ENCODE assay signal across 8 cellular contexts in genomic region chr2:241803387-241804325, GRCh38. TPM values are rescaled to one million over a fixed set of nuclear protein-coding genes. Genes with fewer than 3 reads are reported as not detected.
DNase-seq lines count a peak whose midpoint lies in the region; ATAC-seq and TF ChIP-seq lines count a peak whose summit lies in the region.

No MANE protein-coding gene starts in this region.

- no peak overlapping the region for H3K27ac Mint-ChIP-seq in WTC11

- peak overlapping the region; percentile 86 for H3K56ac ChIP-seq in mesendoderm (ENCODE audit: low read length)

- peaks cover 15% of the 10 kb centered on the region for H3K4me1 Mint-ChIP-seq in WTC11

- no peaks in the 10 kb centered on the region for H3K36me3 ChIP-seq in ES-I3 (ENCODE audit: insufficient read depth, low read length)
- H3K36me3 ChIP-seq in ectodermal cell (ENCODE audit: control insufficient read depth, insufficient read depth, low read length), result no peaks in the 10 kb centered on the region
- no peaks in the 10 kb centered on the region for H3K36me3 ChIP-seq in mesendoderm (ENCODE audit: control insufficient read depth, insufficient read depth, low read length)
- no peaks in the 10 kb centered on the region for H3K36me3 ChIP-seq in subcutaneous abdominal adipose tissue (ENCODE audit: control insufficient read depth in 5 of 5, insufficient read depth in 5 of 5, low read length in 5 of 5)

- no peak for DNase-seq in WTC11 (ENCODE audit: low spot score)
- DNase-seq in mesendoderm, result no peak
- no peak for DNase-seq in GM19238 (ENCODE audit: insufficient read length, low spot score)

- H3K27ac ChIP-seq in ectodermal cell (ENCODE audit: insufficient read depth, low read depth, low read length, poor library complexity, severe bottlenecking) (no peak overlapping the region), mesendoderm (ENCODE audit: low read depth, low read length) (no peak overlapping the region), subcutaneous abdominal adipose tissue (ENCODE audit: low read depth, low read length) (no peak overlapping the region)

- H3K23ac ChIP-seq in mesendoderm (ENCODE audit: low read length), result no peak overlapping the region

- H3K4me3 Mint-ChIP-seq in WTC11, result peak overlapping the region; percentile 52

- H3K4ac ChIP-seq in mesendoderm (ENCODE audit: low read depth, low read length), result no peak overlapping the region

- 10 to 11% methylated on average over 109 of the region's 109 CpGs for WGBS in ectodermal cell, 2 experiments
- WGBS in mesendoderm (ENCODE audit: extremely low coverage, insufficient coverage, low lambda C conversion rate), result no CpG with 5 or more reads among the region's 109 CpGs

- no peak for TF ChIP-seq CTCF in WTC11 (IDR thresholded peaks at IDR 0.05)

- ATAC-seq in HG03432 (IDR thresholded peaks at IDR 0.05; ENCODE audit: unreplicated experiment) (peak; percentile 56), WTC11 (peak; percentile 42), GM18868 (IDR thresholded peaks at IDR 0.05; ENCODE audit: unreplicated experiment) (no peak)

- H3K27me3 ChIP-seq in ectodermal cell (ENCODE audit: control insufficient read depth, insufficient read depth, low read length, poor library complexity, severe bottlenecking), result peaks cover 32% of the 10 kb centered on the region
- H3K27me3 ChIP-seq in mesendoderm (ENCODE audit: insufficient read depth, low read length, poor library complexity), result no peaks in the 10 kb centered on the region
- H3K27me3 ChIP-seq in subcutaneous abdominal adipose tissue (ENCODE audit: control insufficient read depth in 5 of 5, insufficient read depth in 4 of 5, low read length in 5 of 5), result peaks cover 12 to 25% (median 24%) of the 10 kb centered on the region in 5 donors

- H3K9me3 ChIP-seq in ES-I3 (ENCODE audit: control insufficient read depth, insufficient read depth, low read length) (no peaks in the 10 kb centered on the region), ectodermal cell (ENCODE audit: control insufficient read depth, low read length) (no peaks in the 10 kb centered on the region), subcutaneous abdominal adipose tissue (ENCODE audit: control insufficient read depth in 5 of 5, low read length in 5 of 5) (no peaks in the 10 kb centered on the region)

- POLR2A ChIA-PET in WTC11 (lab: Charles Lee), result no interaction called here

- H3K36me3 Mint-ChIP-seq in WTC11, result no peaks in the 10 kb centered on the region

- H2BK120ac ChIP-seq in mesendoderm (ENCODE audit: low read depth, low read length), result no peak overlapping the region

- H3K79me2 ChIP-seq in mesendoderm (ENCODE audit: control insufficient read depth, insufficient read depth, low read length), result no peaks in the 10 kb centered on the region

- no peaks in the 10 kb centered on the region for H3K79me1 ChIP-seq in mesendoderm (ENCODE audit: low read length)

- no peak overlapping the region for H4K8ac ChIP-seq in mesendoderm (ENCODE audit: low read depth, low read length)

- H3K27me3 Mint-ChIP-seq in WTC11 (ENCODE audit: low read depth), result peaks cover 22% of the 10 kb centered on the region

- no peak overlapping the region for H2BK15ac ChIP-seq in mesendoderm (replicated peaks; ENCODE audit: low read depth)

- CTCF ChIA-PET in WTC11 (lab: Charles Lee), result interaction anchor here (0.9 to 2.4 kb wide), 5 partner anchors 28 to 77 kb away, joined by 3 to 8 read pairs (median 4); partner anchors contain the start of gene D2HGDH

- H2AK5ac ChIP-seq in mesendoderm (ENCODE audit: low read length), result no peak overlapping the region

- peak overlapping the region; percentile 40 for H3K4me3 ChIP-seq in ectodermal cell (ENCODE audit: insufficient read depth, low read depth, low read length)
- H3K4me3 ChIP-seq in mesendoderm (ENCODE audit: low read length), result no peak overlapping the region
- peak overlapping the region in 4 of 5 donors; percentile 47 to 68 (median 58) for H3K4me3 ChIP-seq in subcutaneous abdominal adipose tissue (ENCODE audit: low read depth in 1 of 5, low read length in 5 of 5)

- no peak overlapping the region for H2BK5ac ChIP-seq in mesendoderm (ENCODE audit: low read length)

- no peak overlapping the region for H3K18ac ChIP-seq in mesendoderm (ENCODE audit: low read length)

- peak overlapping the region; percentile 50; the same call in 1 of the 2 replicates for H3K9ac ChIP-seq in ES-I3 (ENCODE audit: low read depth, low read length)
- H3K9ac ChIP-seq in mesendoderm (ENCODE audit: low read length), result no peak overlapping the region
- no peak overlapping the region for H3K9ac ChIP-seq in subcutaneous abdominal adipose tissue (ENCODE audit: low read length in 5 of 5)

- H3K9me3 Mint-ChIP-seq in WTC11, result no peaks in the 10 kb centered on the region

- H3K4me1 ChIP-seq in ES-I3 (ENCODE audit: insufficient read depth, low read length), result peaks cover 8% of the 10 kb centered on the region; the same call in 1 of the 2 replicates
- H3K4me1 ChIP-seq in ectodermal cell (ENCODE audit: control insufficient read depth, insufficient read depth, low read length), result peaks cover 24% of the 10 kb centered on the region
- peaks cover 6% of the 10 kb centered on the region for H3K4me1 ChIP-seq in mesendoderm (ENCODE audit: control insufficient read depth, low read depth, low read length)
- peaks cover 0 to 21% (median 15%) of the 10 kb centered on the region in 5 donors for H3K4me1 ChIP-seq in subcutaneous abdominal adipose tissue (ENCODE audit: control insufficient read depth in 5 of 5, insufficient read depth in 5 of 5, low read length in 5 of 5)

- H4K5ac ChIP-seq in mesendoderm (ENCODE audit: low read length), result no peak overlapping the region

- H3K4me2 ChIP-seq in mesendoderm (ENCODE audit: low read length), result no peak overlapping the region

TF ChIP-seq in WTC11, 78 proteins besides CTCF, POLR2A, EP300 and RAD21 (continues in another document):
- TF ChIP-seq RELA (CRISPR knock-in tag; IDR thresholded peaks at IDR 0.05; ENCODE audit: borderline replicate concordance), result 0 out of 2 replicates have a peak, but pooled peaks have one; percentile 80
- peak; percentile 71; the same call in 1 of the 2 replicates for TF ChIP-seq IRF1 (CRISPR knock-in tag; IDR thresholded peaks at IDR 0.05)
- TF ChIP-seq KAT7 (CRISPR knock-in tag; IDR thresholded peaks at IDR 0.05; ENCODE audit: borderline replicate concordance), result no peak
- TF ChIP-seq NR3C1 (CRISPR knock-in tag; conservative IDR thresholded peaks at IDR 0.05; ENCODE audit: low read depth), result 0 out of 2 replicates have a peak, but pooled peaks have one; percentile 55
- TF ChIP-seq IRF2 (CRISPR knock-in tag; IDR thresholded peaks at IDR 0.05; ENCODE audit: borderline replicate concordance, low read depth), result no peak
- peak; percentile 60; the same call in 1 of the 2 replicates for TF ChIP-seq TCF7 (CRISPR knock-in tag; IDR thresholded peaks at IDR 0.05; ENCODE audit: low read depth)
- no peak for TF ChIP-seq ZNF512 (CRISPR knock-in tag; IDR thresholded peaks at IDR 0.05; ENCODE audit: borderline replicate concordance)
- TF ChIP-seq FOXP1 (CRISPR knock-in tag; IDR thresholded peaks at IDR 0.05; ENCODE audit: borderline replicate concordance), result peak; percentile 72; the same call in 1 of the 2 replicates
- peak; percentile 94 for TF ChIP-seq E2F5 (CRISPR knock-in tag; IDR thresholded peaks at IDR 0.05)
- TF ChIP-seq PRRX2 (CRISPR knock-in tag; IDR thresholded peaks at IDR 0.05), result no peak

RNA-seq across cellular contexts. Expression of gene NEU4, which starts 5.3 kb away (rescaled TPM):
- 2.2 to 4.1 TPM (median 3.0 TPM) in 3 replicates for total RNA-seq in WTC11 (2021)
- polyA plus RNA-seq in ectodermal cell (2013, experiment 1 of 4), result 1.1 TPM
- 0.66 TPM for polyA plus RNA-seq in ectodermal cell (2013, experiment 2 of 4)
- 0.59 TPM for polyA plus RNA-seq in ectodermal cell (2013, experiment 3 of 4)
- 0.57 TPM for polyA plus RNA-seq in ectodermal cell (2013, experiment 4 of 4)
- 0.04 TPM for polyA plus RNA-seq in mesendoderm (2013, experiment 1 of 2)
- 0.04 TPM for polyA plus RNA-seq in mesendoderm (2013, experiment 2 of 2)

RNA-seq across cellular contexts. Expression of gene GAL3ST2, which starts 27.0 kb away (rescaled TPM):
- 0.73 to 0.98 TPM (median 0.78 TPM) in 3 replicates for total RNA-seq in WTC11 (2021)
- polyA plus RNA-seq in ectodermal cell (2013, experiment 1 of 4), result not detected
- polyA plus RNA-seq in ectodermal cell (2013, experiment 2 of 4), result 0.18 TPM
- 0.32 TPM for polyA plus RNA-seq in ectodermal cell (2013, experiment 3 of 4)
- not detected for polyA plus RNA-seq in ectodermal cell (2013, experiment 4 of 4)
- polyA plus RNA-seq in mesendoderm (2013, experiment 1 of 2), result not detected
- 0.04 TPM for polyA plus RNA-seq in mesendoderm (2013, experiment 2 of 2)

RNA-seq across cellular contexts. Expression of gene PDCD1, which starts 55.0 kb away (rescaled TPM):
- total RNA-seq in WTC11 (2021), result 0.25 to 0.52 TPM (median 0.30 TPM) in 3 replicates
- not detected for polyA plus RNA-seq in ectodermal cell (2013, experiment 1 of 4)
- polyA plus RNA-seq in ectodermal cell (2013, experiment 2 of 4), result not detected
- not detected for polyA plus RNA-seq in ectodermal cell (2013, experiment 3 of 4)
- not detected for polyA plus RNA-seq in ectodermal cell (2013, experiment 4 of 4)
- 0.87 TPM for polyA plus RNA-seq in mesendoderm (2013, experiment 1 of 2)
- polyA plus RNA-seq in mesendoderm (2013, experiment 2 of 2), result 0.78 TPM
